ENCODE assay signal across 17 cellular contexts in the genomic region with DNA sequence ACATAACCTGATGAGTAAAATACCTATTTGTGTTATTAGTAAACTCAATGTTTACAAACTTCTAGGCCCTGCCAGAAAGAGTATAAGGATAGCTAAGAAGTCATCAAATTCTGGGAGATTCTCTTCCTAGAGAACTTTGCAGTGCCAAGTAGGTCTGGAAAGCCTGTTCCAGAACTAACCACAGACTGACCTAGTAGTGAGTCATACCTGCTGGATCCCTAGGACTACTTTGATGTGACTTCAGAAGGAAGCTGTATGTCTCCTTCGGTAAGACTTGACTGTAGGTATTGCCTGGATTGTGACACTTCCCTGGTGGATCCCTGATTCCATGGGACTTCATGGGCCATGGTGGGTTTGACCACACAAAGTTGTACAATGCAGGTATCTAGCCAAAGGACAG.
A peak's percentile ranks its signal among the peaks of the same experiment; 100 is the strongest.
DNase-seq lines count a peak whose midpoint lies in the region; ATAC-seq, FAIRE-seq and TF ChIP-seq lines count a peak whose summit lies in the region.
"Had no signal": no experiment of that assay in that cellular context is flagged by ENCODE, and none has a peak within 500 bp of the region (broad histone marks: within the 10 kb centered on the region; RNA-seq: fewer than 3 reads in every experiment).

No MANE protein-coding gene starts in this region.

- H3K4me1 Mint-ChIP-seq in activated CD8-positive, alpha-beta memory T cell treated with anti-CD3 and anti-CD28 coated beads, Interleukin-2, amount 10 ng/mL, durations not matched to agents 7 days and 5 days, result no peaks in the 10 kb centered on the region
- H3K4me1 Mint-ChIP-seq: naive thymus-derived CD8-positive, alpha-beta T cell had no signal

- no peak overlapping the region for H2AFZ ChIP-seq in hepatocyte

- no peak overlapping the region for H3K4me3 Mint-ChIP-seq in activated CD8-positive, alpha-beta memory T cell treated with anti-CD3 and anti-CD28 coated beads, Interleukin-2, amount 10 ng/mL, durations not matched to agents 7 days and 5 days
- H3K4me3 Mint-ChIP-seq: endodermal cell; naive thymus-derived CD8-positive, alpha-beta T cell had no signal

- H3K4me1 ChIP-seq in hepatocyte (ENCODE audit: insufficient read depth), result no peaks in the 10 kb centered on the region
- H3K4me1 ChIP-seq: gastrocnemius medialis, SJCRH30 had no signal

- no peaks in the 10 kb centered on the region for H3K9me2 ChIP-seq in hepatocyte (replicated peaks; ENCODE audit: insufficient read depth)

- WGBS in hepatocyte (ENCODE audit: low lambda C conversion rate, missing lambda C conversion rate), result 90% methylated on average over 1 of the region's 1 CpG

- ATAC-seq in left lobe of liver, result peak; percentile 15
- no peak for ATAC-seq in HG03378 (IDR thresholded peaks at IDR 0.05; ENCODE audit: unreplicated experiment)
- no peak for ATAC-seq in activated CD8-positive, alpha-beta memory T cell treated with anti-CD3 and anti-CD28 coated beads, Interleukin-2, amount 10 ng/mL, durations not matched to agents 7 days and 5 days
- ATAC-seq: gastrocnemius medialis; naive thymus-derived CD8-positive, alpha-beta T cell had no signal

- no peak overlapping the region for H3K4me2 ChIP-seq in hepatocyte

- H3K4me3 ChIP-seq in bronchial epithelial cell (ENCODE audit: low read depth, low read length), result no peak overlapping the region
- H3K4me3 ChIP-seq in hepatocyte, result no peak overlapping the region
- H3K4me3 ChIP-seq: gastrocnemius medialis, SJCRH30 had no signal

- no peaks in the 10 kb centered on the region for H4K20me1 ChIP-seq in hepatocyte (ENCODE audit: insufficient read depth, poor library complexity, severe bottlenecking)

- DNase-seq in H4 (ENCODE audit: low spot score) (peak; percentile 45), RCC 7860 (ENCODE audit: low spot score) (peak; percentile 25), bronchial epithelial cell (ENCODE audit: low read depth) (peak; percentile 79), left lobe of liver (ENCODE audit: low spot score) (no peak), hepatocyte (ENCODE audit: low spot score) (no peak), Ammon's horn (ENCODE audit: low spot score) (no peak)
- DNase-seq in activated CD8-positive, alpha-beta memory T cell treated with anti-CD3 and anti-CD28 coated beads, Interleukin-2, amount 10 ng/mL, durations not matched to agents 7 days and 5 days, result no peak
- DNase-seq: AML-193; endodermal cell; gastrocnemius medialis; naive thymus-derived CD8-positive, alpha-beta T cell; NCI-H146; SJCRH30 had no signal

- H3K79me2 ChIP-seq in hepatocyte, result no peaks in the 10 kb centered on the region

- no peak overlapping the region for H3K27ac ChIP-seq in hepatocyte
- H3K27ac ChIP-seq: gastrocnemius medialis, SJCRH30 had no signal

- H3K36me3 ChIP-seq in bronchial epithelial cell (ENCODE audit: control insufficient read depth, insufficient read depth, low read length) (no peaks in the 10 kb centered on the region), hepatocyte (replicated peaks; ENCODE audit: insufficient read depth, low read depth) (no peaks in the 10 kb centered on the region)
- H3K36me3 ChIP-seq: gastrocnemius medialis, SJCRH30 had no signal

- peaks cover 20% of the 10 kb centered on the region for H3K27me3 Mint-ChIP-seq in activated CD8-positive, alpha-beta memory T cell treated with anti-CD3 and anti-CD28 coated beads, Interleukin-2, amount 10 ng/mL, durations not matched to agents 7 days and 5 days
- H3K27me3 Mint-ChIP-seq: progenitor cell of endocrine pancreas had no signal

- H3K27ac Mint-ChIP-seq in activated CD8-positive, alpha-beta memory T cell treated with anti-CD3 and anti-CD28 coated beads, Interleukin-2, amount 10 ng/mL, durations not matched to agents 7 days and 5 days, result no peak overlapping the region
- H3K27ac Mint-ChIP-seq: endodermal cell; naive thymus-derived CD8-positive, alpha-beta T cell; progenitor cell of endocrine pancreas had no signal

- TF ChIP-seq CTCF in bronchial epithelial cell (IDR thresholded peaks at IDR 0.05; ENCODE audit: insufficient read depth, low read length, severe bottlenecking) (no peak), hepatocyte (IDR thresholded peaks at IDR 0.05; ENCODE audit: poor library complexity) (no peak)

- CTCF ChIA-PET in activated CD8-positive, alpha-beta memory T cell treated with anti-CD3 and anti-CD28 coated beads, Interleukin-2, amount 10 ng/mL, durations not matched to agents 7 days and 5 days (lab: Charles Lee), result no interaction called here

- H3K9me3 ChIP-seq in hepatocyte (ENCODE audit: low read depth), result no peaks in the 10 kb centered on the region
- H3K9me3 ChIP-seq: gastrocnemius medialis, SJCRH30 had no signal

- H3K27me3 ChIP-seq in bronchial epithelial cell (ENCODE audit: control insufficient read depth, insufficient read depth, low read length) (peaks cover 2% of the 10 kb centered on the region), hepatocyte (no peaks in the 10 kb centered on the region)

- no peak for FAIRE-seq in RCC 7860 (lab: Jason Lieb, UNC)
- no peak for FAIRE-seq in bronchial epithelial cell (lab: Jason Lieb, UNC)
- FAIRE-seq: D721Med, H1 had no signal

- H3K36me3 Mint-ChIP-seq in activated CD8-positive, alpha-beta memory T cell treated with anti-CD3 and anti-CD28 coated beads, Interleukin-2, amount 10 ng/mL, durations not matched to agents 7 days and 5 days, result no peaks in the 10 kb centered on the region
- H3K36me3 Mint-ChIP-seq: naive thymus-derived CD8-positive, alpha-beta T cell had no signal

- H3K9me3 Mint-ChIP-seq in activated CD8-positive, alpha-beta memory T cell treated with anti-CD3 and anti-CD28 coated beads, Interleukin-2, amount 10 ng/mL, durations not matched to agents 7 days and 5 days (ENCODE audit: low read depth), result no peaks in the 10 kb centered on the region
- H3K9me3 Mint-ChIP-seq: endodermal cell; naive thymus-derived CD8-positive, alpha-beta T cell had no signal

Comparison
In these comparisons a context has a peak if more than half of its experiments do, and no peak if none do; other contexts are left out.
1. DNase-seq: peak in H4 (single experiment), RCC 7860 (single experiment) and bronchial epithelial cell (single experiment); none in left lobe of liver (single experiment), hepatocyte (single experiment), activated CD8-positive, alpha-beta memory T cell treated with anti-CD3 and anti-CD28 coated beads, Interleukin-2, amount 10 ng/mL, durations not matched to agents 7 days and 5 days (single experiment) and Ammon's horn (single experiment).